Comparison of ENCODE assay signal across 1 cellular context in the genomic region with DNA sequence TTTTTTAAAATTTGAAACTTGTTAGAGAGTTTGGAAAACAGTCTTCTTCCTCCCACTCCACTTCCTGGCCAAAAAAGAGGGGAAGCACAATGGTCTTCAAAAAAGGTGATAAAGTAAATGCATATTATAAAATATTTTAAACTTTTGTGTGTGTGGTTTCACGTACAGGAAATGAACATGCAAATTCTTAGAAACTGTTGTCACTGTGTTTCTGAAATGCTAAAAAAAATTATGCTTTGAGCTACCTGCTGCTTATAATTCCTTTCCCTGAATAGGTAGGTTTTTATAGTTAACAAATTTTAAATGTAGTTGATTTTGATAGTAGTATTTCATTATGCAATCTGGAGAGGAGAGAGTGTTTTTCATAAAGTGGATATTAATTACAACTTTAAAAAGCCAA.
TF ChIP-seq lines count a peak whose summit lies in the region.

No MANE protein-coding gene starts in this region.

TF ChIP-seq in IMR-90, 13 proteins besides CTCF, POLR2A, EP300 and RAD21 (continued from another document):
- TF ChIP-seq MXI1 (IDR thresholded peaks at IDR 0.05; ENCODE audit: borderline replicate concordance, low read depth, low read length) = no peak
- no peak for TF ChIP-seq CHD1 (IDR thresholded peaks at IDR 0.05; ENCODE audit: low read depth, low read length)
- TF ChIP-seq RCOR1 (IDR thresholded peaks at IDR 0.05; ENCODE audit: insufficient replicate concordance, low read length) = no peak
TF ChIP-seq in IMR-90: peak in this region for 0.
